Comparison of ENCODE assay signal across 17 cellular contexts in the genomic region with DNA sequence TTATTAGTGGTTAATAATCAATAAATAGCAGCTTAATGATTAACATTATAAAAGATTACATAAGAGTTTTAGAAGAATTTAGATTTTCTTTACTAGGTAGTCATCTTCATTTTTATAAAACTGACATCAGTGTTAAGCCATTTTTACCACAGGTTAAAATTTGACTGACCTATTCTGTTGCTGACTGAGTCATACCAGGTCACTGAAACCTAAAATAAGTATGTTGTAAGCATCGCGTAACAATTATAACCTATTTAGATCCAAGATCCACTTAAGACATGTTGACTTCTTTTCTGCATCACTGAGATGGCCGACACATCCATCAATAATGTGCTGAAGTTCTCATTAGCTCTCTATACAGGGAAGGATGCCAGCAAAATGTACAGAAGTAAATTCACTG. TPM values are rescaled to one million over a fixed set of nuclear protein-coding genes. Genes with fewer than 3 reads are reported as not detected.
DNase-seq lines count a peak whose midpoint lies in the region; ATAC-seq and TF ChIP-seq lines count a peak whose summit lies in the region.
"Had no signal": no experiment of that assay in that cellular context is flagged by ENCODE, and none has a peak within 500 bp of the region (broad histone marks: within the 10 kb centered on the region; RNA-seq: fewer than 3 reads in every experiment).

No MANE protein-coding gene starts in this region.

- intact Hi-C loops in gastrocnemius medialis (cut with DNase I; ENCODE audit: low total_unique reads), result no loop called here

- H3K27me3 ChIP-seq in gastrocnemius medialis, result no peaks in the 10 kb centered on the region

- H3K9me3 ChIP-seq in gastrocnemius medialis, result no peaks in the 10 kb centered on the region

- DNase-seq in glomerular visceral epithelial cell (ENCODE audit: extremely low spot score), result peak; percentile 61
- DNase-seq in gastrocnemius medialis, result no peak
- DNase-seq in DMS53 (lab: John Stamatoyannopoulos, UW), result no peak
- no peak for DNase-seq in 8988T
- no peak for DNase-seq in NCI-H1436 treated with DMSO at 0.1 percent for 48 hours (lab: John Stamatoyannopoulos, UW)
- DNase-seq: COR-L47, Kasumi-1, MM.1S, NCI-H1092 treated with DMSO at 0.1 percent for 48 hours, NCI-H1694, NCI-H345, NCI-H526 treated with DMSO at 0.1 percent for 48 hours, SHP77 treated with DMSO at 0.1 percent for 48 hours had no signal

- H3K4me3 ChIP-seq in gastrocnemius medialis, result no peak overlapping the region

- TF ChIP-seq CTCF in gastrocnemius medialis (IDR thresholded peaks at IDR 0.05 in 4 of 5, conservative IDR thresholded peaks at IDR 0.05 in 1 of 5), result no peak

- TF ChIP-seq POLR2A in gastrocnemius medialis (IDR thresholded peaks at IDR 0.05), result no peak

- H3K27ac ChIP-seq in gastrocnemius medialis, result no peak overlapping the region

- ATAC-seq in GM18508 (IDR thresholded peaks at IDR 0.05; ENCODE audit: insufficient read depth, unreplicated experiment) (peak; percentile 40), HG03175 (IDR thresholded peaks at IDR 0.05; ENCODE audit: unreplicated experiment) (peak; percentile 41), gastrocnemius medialis (peak; percentile 68 to 69)

- in situ Hi-C loops in gastrocnemius medialis (cut with MboI; ENCODE audit: low sequenced_read_pairs in 4 of 4), result no loop called here

- no peaks in the 10 kb centered on the region for H3K36me3 ChIP-seq in gastrocnemius medialis

- peaks cover 5 to 6% of the 10 kb centered on the region in 2 donors for H3K4me1 ChIP-seq in gastrocnemius medialis

RNA-seq across cellular contexts. Expression of gene ARX, which starts 36.7 kb away (rescaled TPM):
- total RNA-seq in gastrocnemius medialis, result 1 to 10 TPM; 2.3 to 5.1 (median 3.5) TPM
- total RNA-seq: H1, RPMI7951 had no signal
